5 cellular contexts compared by ENCODE assay signal in genomic region chr5:140664018-140664352, GRCh38. TPM values are rescaled to one million over a fixed set of nuclear protein-coding genes. Genes with fewer than 3 reads are reported as not detected.
DNase-seq lines count a peak whose midpoint lies in the region; TF ChIP-seq lines count a peak whose summit lies in the region.

No MANE protein-coding gene starts in this region.

- WGBS in suprapubic skin: 22% methylated on average over 19 of the region's 19 CpGs

- H3K4me1 ChIP-seq in SJCRH30: no peaks in the 10 kb centered on the region
- H3K4me1 ChIP-seq in suprapubic skin: peaks cover 28% of the 10 kb centered on the region

- no peak for TF ChIP-seq POLR2A in suprapubic skin (IDR thresholded peaks at IDR 0.05)

- DNase-seq in SJCRH30 (no peak), foreskin fibroblast (no peak), suprapubic skin (ENCODE audit: low spot score in 2 of 2) (no peak), SHP77 treated with DMSO at 0.1 percent for 48 hours (lab: John Stamatoyannopoulos, UW) (no peak), NCI-H2107 (lab: John Stamatoyannopoulos, UW) (no peak)

- H3K27ac ChIP-seq in SJCRH30: peak overlapping the region; percentile 70
- peak overlapping the region; percentile 94 for H3K27ac ChIP-seq in suprapubic skin

- TF ChIP-seq EP300 in suprapubic skin (IDR thresholded peaks at IDR 0.05): no peak

- peaks cover 39% of the 10 kb centered on the region for H3K36me3 ChIP-seq in SJCRH30
- H3K36me3 ChIP-seq in suprapubic skin: peaks cover 63% of the 10 kb centered on the region

- H3K4me3 ChIP-seq in SJCRH30 (peak overlapping the region; percentile 77), foreskin fibroblast (ENCODE audit: low read depth in 1 of 2, low read length in 2 of 2) (peak overlapping the region; percentile 85 to 94), suprapubic skin (peak overlapping the region; percentile 91)

- H3K9me3 ChIP-seq in SJCRH30 (replicated peaks) (no peaks in the 10 kb centered on the region), suprapubic skin (no peaks in the 10 kb centered on the region)

- H3K27me3 ChIP-seq in SJCRH30: no peaks in the 10 kb centered on the region
- no peaks in the 10 kb centered on the region for H3K27me3 ChIP-seq in suprapubic skin

- no peak for TF ChIP-seq CTCF in foreskin fibroblast (IDR thresholded peaks at IDR 0.05; ENCODE audit: low read depth, low read length)
- TF ChIP-seq CTCF in suprapubic skin (IDR thresholded peaks at IDR 0.05): no peak

RNA-seq across cellular contexts. Expression of gene WDR55, which starts 0.7 kb away (rescaled TPM):
- total RNA-seq in SJCRH30 (2014; rRNA removed; shearing (Covaris generic)): 15.5 and 17.9 TPM in 2 replicates
- total RNA-seq in suprapubic skin: 10 to 100 TPM; 15.7 to 41.5 (median 22.8) TPM

RNA-seq across cellular contexts. Expression of gene DND1, which starts 9.4 kb away (rescaled TPM):
- total RNA-seq in SJCRH30 (2014; rRNA removed; shearing (Covaris generic)): 0.41 and 1.8 TPM in 2 replicates
- total RNA-seq in suprapubic skin: 1 to 10 TPM in 3 of 4 donors, under 1 TPM in 1; 0.98 to 3.5 (median 2.6) TPM

RNA-seq across cellular contexts. Expression of gene IK, which starts 16.4 kb away (rescaled TPM):
- 94.5 and 100 TPM in 2 replicates for total RNA-seq in SJCRH30 (2014; rRNA removed; shearing (Covaris generic))
- 100 to 1,000 TPM in 2 of 4 donors, 10 to 100 TPM in 2; 73.2 to 149 (median 92.0) TPM for total RNA-seq in suprapubic skin

RNA-seq across cellular contexts. Expression of gene NDUFA2, which starts 16.6 kb away (rescaled TPM):
- total RNA-seq in SJCRH30 (2014; rRNA removed; shearing (Covaris generic)): 86.0 and 106 TPM in 2 replicates
- total RNA-seq in suprapubic skin: 10 to 100 TPM; 47.2 to 62.8 (median 57.4) TPM

RNA-seq across cellular contexts. Expression of gene TMCO6, which starts 24.7 kb away (rescaled TPM):
- 11.1 and 11.3 TPM in 2 replicates for total RNA-seq in SJCRH30 (2014; rRNA removed; shearing (Covaris generic))
- total RNA-seq in suprapubic skin: 10 to 100 TPM; 22.3 to 61.6 (median 38.8) TPM
